Comparison of ENCODE assay signal across 1 cellular context in genomic region chr1:200654660-200655059, GRCh38.
TF ChIP-seq lines count a peak whose summit lies in the region.

No MANE protein-coding gene starts in this region.

TF ChIP-seq in HCT116, 20 proteins besides CTCF, POLR2A, EP300 and RAD21 (continued from another document):
- TF ChIP-seq, protein P1, sequence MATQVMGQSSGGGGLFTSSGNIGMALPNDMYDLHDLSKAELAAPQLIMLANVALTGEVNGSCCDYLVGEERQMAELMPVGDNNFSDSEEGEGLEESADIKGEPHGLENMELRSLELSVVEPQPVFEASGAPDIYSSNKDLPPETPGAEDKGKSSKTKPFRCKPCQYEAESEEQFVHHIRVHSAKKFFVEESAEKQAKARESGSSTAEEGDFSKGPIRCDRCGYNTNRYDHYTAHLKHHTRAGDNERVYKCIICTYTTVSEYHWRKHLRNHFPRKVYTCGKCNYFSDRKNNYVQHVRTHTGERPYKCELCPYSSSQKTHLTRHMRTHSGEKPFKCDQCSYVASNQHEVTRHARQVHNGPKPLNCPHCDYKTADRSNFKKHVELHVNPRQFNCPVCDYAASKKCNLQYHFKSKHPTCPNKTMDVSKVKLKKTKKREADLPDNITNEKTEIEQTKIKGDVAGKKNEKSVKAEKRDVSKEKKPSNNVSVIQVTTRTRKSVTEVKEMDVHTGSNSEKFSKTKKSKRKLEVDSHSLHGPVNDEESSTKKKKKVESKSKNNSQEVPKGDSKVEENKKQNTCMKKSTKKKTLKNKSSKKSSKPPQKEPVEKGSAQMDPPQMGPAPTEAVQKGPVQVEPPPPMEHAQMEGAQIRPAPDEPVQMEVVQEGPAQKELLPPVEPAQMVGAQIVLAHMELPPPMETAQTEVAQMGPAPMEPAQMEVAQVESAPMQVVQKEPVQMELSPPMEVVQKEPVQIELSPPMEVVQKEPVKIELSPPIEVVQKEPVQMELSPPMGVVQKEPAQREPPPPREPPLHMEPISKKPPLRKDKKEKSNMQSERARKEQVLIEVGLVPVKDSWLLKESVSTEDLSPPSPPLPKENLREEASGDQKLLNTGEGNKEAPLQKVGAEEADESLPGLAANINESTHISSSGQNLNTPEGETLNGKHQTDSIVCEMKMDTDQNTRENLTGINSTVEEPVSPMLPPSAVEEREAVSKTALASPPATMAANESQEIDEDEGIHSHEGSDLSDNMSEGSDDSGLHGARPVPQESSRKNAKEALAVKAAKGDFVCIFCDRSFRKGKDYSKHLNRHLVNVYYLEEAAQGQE (IDR thresholded peaks at IDR 0.05; ENCODE audit: low read depth), result no peak
- no peak for TF ChIP-seq ELF1 (IDR thresholded peaks at IDR 0.05; ENCODE audit: borderline replicate concordance, low read depth)
- TF ChIP-seq, protein P2, sequence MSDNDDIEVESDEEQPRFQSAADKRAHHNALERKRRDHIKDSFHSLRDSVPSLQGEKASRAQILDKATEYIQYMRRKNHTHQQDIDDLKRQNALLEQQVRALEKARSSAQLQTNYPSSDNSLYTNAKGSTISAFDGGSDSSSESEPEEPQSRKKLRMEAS (IDR thresholded peaks at IDR 0.05), result no peak
- TF ChIP-seq, protein P3, sequence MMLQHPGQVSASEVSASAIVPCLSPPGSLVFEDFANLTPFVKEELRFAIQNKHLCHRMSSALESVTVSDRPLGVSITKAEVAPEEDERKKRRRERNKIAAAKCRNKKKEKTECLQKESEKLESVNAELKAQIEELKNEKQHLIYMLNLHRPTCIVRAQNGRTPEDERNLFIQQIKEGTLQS (IDR thresholded peaks at IDR 0.05), result no peak
- no peak for TF ChIP-seq CEBPB (IDR thresholded peaks at IDR 0.05; ENCODE audit: low read depth)
- TF ChIP-seq, protein P4, sequence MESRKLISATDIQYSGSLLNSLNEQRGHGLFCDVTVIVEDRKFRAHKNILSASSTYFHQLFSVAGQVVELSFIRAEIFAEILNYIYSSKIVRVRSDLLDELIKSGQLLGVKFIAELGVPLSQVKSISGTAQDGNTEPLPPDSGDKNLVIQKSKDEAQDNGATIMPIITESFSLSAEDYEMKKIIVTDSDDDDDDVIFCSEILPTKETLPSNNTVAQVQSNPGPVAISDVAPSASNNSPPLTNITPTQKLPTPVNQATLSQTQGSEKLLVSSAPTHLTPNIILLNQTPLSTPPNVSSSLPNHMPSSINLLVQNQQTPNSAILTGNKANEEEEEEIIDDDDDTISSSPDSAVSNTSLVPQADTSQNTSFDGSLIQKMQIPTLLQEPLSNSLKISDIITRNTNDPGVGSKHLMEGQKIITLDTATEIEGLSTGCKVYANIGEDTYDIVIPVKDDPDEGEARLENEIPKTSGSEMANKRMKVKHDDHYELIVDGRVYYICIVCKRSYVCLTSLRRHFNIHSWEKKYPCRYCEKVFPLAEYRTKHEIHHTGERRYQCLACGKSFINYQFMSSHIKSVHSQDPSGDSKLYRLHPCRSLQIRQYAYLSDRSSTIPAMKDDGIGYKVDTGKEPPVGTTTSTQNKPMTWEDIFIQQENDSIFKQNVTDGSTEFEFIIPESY (IDR thresholded peaks at IDR 0.05; ENCODE audit: extremely low read depth, insufficient replicate concordance, low read length), result no peak
- no peak for TF ChIP-seq SIN3A (IDR thresholded peaks at IDR 0.05; ENCODE audit: low read depth)
- TF ChIP-seq EZH2 (IDR thresholded peaks at IDR 0.05), result no peak
- no peak for TF ChIP-seq SP1 (IDR thresholded peaks at IDR 0.05; ENCODE audit: low read depth)
- no peak for TF ChIP-seq CBX3 (IDR thresholded peaks at IDR 0.05; ENCODE audit: low read depth)
